In genomic region chr4:143849296-143849695, GRCh38 we compare ENCODE assay signal across 7 cellular contexts. TPM values are rescaled to one million over a fixed set of nuclear protein-coding genes. Genes with fewer than 3 reads are reported as not detected.
"Had no signal": no experiment of that assay in that cellular context is flagged by ENCODE, and none has a peak within 500 bp of the region (broad histone marks: within the 10 kb centered on the region; RNA-seq: fewer than 3 reads in every experiment).

No MANE protein-coding gene starts in this region.

RNA-seq across cellular contexts. Expression of gene GYPE, which starts 56.1 kb away (rescaled TPM):
- total RNA-seq: dermis microvascular lymphatic vessel endothelial cell, esophagus mucosa, esophagus squamous epithelium, glomerular endothelial cell, lung microvascular endothelial cell, mesothelial cell of epicardium had no signal
- polyA plus RNA-seq: keratinocyte had no signal
